ENCODE assay signal across 1 cellular context in genomic region chr1:85199667-85200366, GRCh38.
TF ChIP-seq lines count a peak whose summit lies in the region.

No MANE protein-coding gene starts in this region.

TF ChIP-seq in GM23338, 12 proteins besides CTCF, POLR2A, EP300 and RAD21 (continued from another document):
- TF ChIP-seq ETS1 (IDR thresholded peaks at IDR 0.05) = no peak
- TF ChIP-seq REST (IDR thresholded peaks at IDR 0.05; ENCODE audit: unreplicated experiment) = no peak
- no peak for TF ChIP-seq POLR2AphosphoS5 (IDR thresholded peaks at IDR 0.05; ENCODE audit: low read depth)
